In genomic region chr4:7970031-7970946, GRCh38 we compare ENCODE assay signal across 8 cellular contexts. TPM values are rescaled to one million over a fixed set of nuclear protein-coding genes. Genes with fewer than 3 reads are reported as not detected.
DNase-seq lines count a peak whose midpoint lies in the region; ATAC-seq and TF ChIP-seq lines count a peak whose summit lies in the region.

No MANE protein-coding gene starts in this region.

- H3K4me1 ChIP-seq in HEK293 (ENCODE audit: control insufficient read depth, insufficient read depth, low read length) (no peaks in the 10 kb centered on the region), muscle layer of duodenum (ENCODE audit: control insufficient read depth in 1 of 2, insufficient read depth in 2 of 2, low read length in 2 of 2) (peaks cover 17 to 25% of the 10 kb centered on the region in 2 donors), uterus (peaks cover 0 to 4% of the 10 kb centered on the region in 2 donors)

- DNase-seq in GM12865 (ENCODE audit: low read depth) = peak; percentile 68
- DNase-seq in caudate nucleus (lab: John Stamatoyannopoulos, UW) = no peak
- peak in 1 of 2 donors; percentile 44 for DNase-seq in uterus
- DNase-seq in ureter (ENCODE audit: low spot score) = no peak
- no peak for DNase-seq in dedifferentiated amniotic fluid mesenchymal stem cell (ENCODE audit: extremely low spot score)

- peak overlapping the region; percentile 57 for H3K4me3 ChIP-seq in GM12865 (ENCODE audit: low read depth, low read length)
- H3K4me3 ChIP-seq in HEK293 (ENCODE audit: low read depth, low read length) = no peak overlapping the region
- H3K4me3 ChIP-seq in muscle layer of duodenum (ENCODE audit: low read depth in 1 of 2, low read length in 2 of 2) = no peak overlapping the region
- H3K4me3 ChIP-seq in uterus = no peak overlapping the region

- POLR2A ChIA-PET in HEK293 (lab: Yijun Ruan, JAX) = no interaction called here

- H3K9me3 ChIP-seq in HEK293 (ENCODE audit: control insufficient read depth, insufficient read depth, low read depth, low read length) = no peaks in the 10 kb centered on the region
- H3K9me3 ChIP-seq in muscle layer of duodenum (ENCODE audit: control insufficient read depth in 1 of 2, low read length in 2 of 2) = no peaks in the 10 kb centered on the region
- H3K9me3 ChIP-seq in uterus = no peaks in the 10 kb centered on the region

- CTCF ChIA-PET in HEK293 (lab: Yijun Ruan, JAX) = interaction anchor here (0.6 to 0.7 kb wide), 2 partner anchors 14 to 899 kb away, joined by 3 read pairs; no protein-coding TSS in a partner anchor

- H3K27ac ChIP-seq in HEK293 (ENCODE audit: extremely low read depth, low read depth, low read length) (no peak overlapping the region), caudate nucleus (ENCODE audit: low read depth, low read length) (peak overlapping the region; percentile 58), muscle layer of duodenum (ENCODE audit: low read length) (peak overlapping the region; percentile 90), uterus (peak overlapping the region; percentile 69 to 78)

- ATAC-seq in SK-N-SH treated with all-trans-retinoic acid at 6 μM for 48 hours = peak; percentile 45

- TF ChIP-seq CTCF in GM12865 (IDR thresholded peaks at IDR 0.05; ENCODE audit: insufficient read depth, low read depth, low read length, missing control alignments) = no peak
- no peak for TF ChIP-seq CTCF in HEK293 (tag by site-specific recombination; IDR thresholded peaks at IDR 0.05)
- TF ChIP-seq CTCF in uterus (IDR thresholded peaks at IDR 0.05) = no peak

- intact Hi-C loops in uterus (cut with DNase I; ENCODE audit: low total_unique reads) = no loop called here

- no peaks in the 10 kb centered on the region for H3K36me3 ChIP-seq in HEK293 (ENCODE audit: control insufficient read depth in 2 of 2, insufficient read depth in 1 of 2, low read length in 2 of 2)
- H3K36me3 ChIP-seq in muscle layer of duodenum (ENCODE audit: control insufficient read depth in 1 of 2, insufficient read depth in 2 of 2, low read length in 2 of 2) = no peaks in the 10 kb centered on the region
- H3K36me3 ChIP-seq in uterus = no peaks in the 10 kb centered on the region

- no peak for TF ChIP-seq POLR2A in uterus (IDR thresholded peaks at IDR 0.05)

- no peaks in the 10 kb centered on the region for H3K27me3 ChIP-seq in muscle layer of duodenum (ENCODE audit: low read depth, low read length)
- H3K27me3 ChIP-seq in uterus = no peaks in the 10 kb centered on the region

TF ChIP-seq in HEK293, 187 proteins besides CTCF, POLR2A, EP300 and RAD21 (continues in another document):
- TF ChIP-seq ZNF398 (tag by site-specific recombination; IDR thresholded peaks at IDR 0.05) = peak; percentile 34; the same call in 1 of the 2 replicates
- TF ChIP-seq ZFHX2 (tag by site-specific recombination; conservative IDR thresholded peaks at IDR 0.05) = peak; percentile 50
- TF ChIP-seq KLF17 (tag by site-specific recombination; IDR thresholded peaks at IDR 0.05) = peak; percentile 96
- no peak for TF ChIP-seq OVOL3 (tag by site-specific recombination; IDR thresholded peaks at IDR 0.05)
- peak; percentile 37; the same call in 1 of the 2 replicates for TF ChIP-seq ZNF341 (tag by site-specific recombination; IDR thresholded peaks at IDR 0.05; ENCODE audit: low read depth)
- TF ChIP-seq ZIC2 (tag by site-specific recombination; IDR thresholded peaks at IDR 0.05) = peak; percentile 48
- TF ChIP-seq ZNF274 (IDR thresholded peaks at IDR 0.05; ENCODE audit: low read length) = no peak
- no peak for TF ChIP-seq ZNF274 (tag by site-specific recombination; IDR thresholded peaks at IDR 0.05; ENCODE audit: borderline replicate concordance)
- TF ChIP-seq HOXC10 (CRISPR knock-in tag; IDR thresholded peaks at IDR 0.05) = no peak

TF ChIP-seq in SK-N-SH treated with all-trans-retinoic acid at 6 μM for 48 hours, 23 proteins besides CTCF, POLR2A, EP300 and RAD21:
- TF ChIP-seq PPARA (CRISPR knock-in tag; IDR thresholded peaks at IDR 0.05; ENCODE audit: borderline replicate concordance) = no peak
- TF ChIP-seq PATZ1 (CRISPR knock-in tag; IDR thresholded peaks at IDR 0.05; ENCODE audit: borderline replicate concordance) = peak; percentile 50; the same call in 1 of the 2 replicates
- TF ChIP-seq GLIS3 (CRISPR knock-in tag; IDR thresholded peaks at IDR 0.05) = no peak
- no peak for TF ChIP-seq ZNF565 (CRISPR knock-in tag; conservative IDR thresholded peaks at IDR 0.05; ENCODE audit: low read depth)
TF ChIP-seq in SK-N-SH treated with all-trans-retinoic acid at 6 μM for 48 hours: peak in this region for 1.

RNA-seq across cellular contexts. Expression of gene AFAP1, which starts 30.6 kb away (rescaled TPM):
- total RNA-seq in uterus = 10 to 100 TPM in 2 of 4 donors, 1 to 10 TPM in 2; 8.2 to 55.0 (median 28.9) TPM
- 29.5 TPM for total RNA-seq in ureter
